ENCODE assay signal across 20 cellular contexts in the genomic region with DNA sequence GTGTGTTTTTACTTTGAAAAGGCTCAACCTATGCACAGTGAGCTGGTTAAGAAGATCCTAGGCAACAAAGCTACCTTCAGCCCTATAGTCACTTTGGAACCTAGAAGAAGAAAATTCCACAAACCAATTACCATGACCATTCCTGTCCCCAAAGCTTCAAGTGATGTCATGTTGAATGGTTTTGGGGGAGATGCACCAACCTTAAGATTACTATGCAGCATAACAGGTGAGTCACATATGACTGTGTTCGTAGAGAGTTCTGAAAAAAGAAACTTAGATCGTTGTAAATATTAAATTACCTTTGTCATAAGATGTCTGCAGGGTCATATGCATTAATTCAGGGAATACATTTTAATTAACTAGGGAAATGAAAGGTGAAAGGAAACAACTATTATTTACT.
"Had no signal": no experiment of that assay in that cellular context is flagged by ENCODE, and none has a peak within 500 bp of the region (broad histone marks: within the 10 kb centered on the region; RNA-seq: fewer than 3 reads in every experiment).

No MANE protein-coding gene starts in this region.

- H3K9me3 Mint-ChIP-seq: activated B cell treated with CpG ODN at 0.5 μM for 24 hours; activated naive CD4-positive, alpha-beta T cell treated with anti-CD3 and anti-CD28 coated beads for 36 hours; activated naive CD8-positive, alpha-beta T cell treated with anti-CD3 and anti-CD28 coated beads, Interleukin-2, amount 10 ng/mL, durations not matched to agents 7 days and 5 days; memory B cell; natural killer cell treated with Interleukin-12 subunit alpha and Interleukin-12 subunit beta and Interleukin-15 and Interleukin-18, amount 100 ng/mL, for 72 hours; T-cell; T-helper 2 cell treated with Interferon-gamma antibody and Interleukin-4, amounts not matched to agents 5 μg/mL and 100 μg/mL, for 36 hours had no signal

- ATAC-seq: activated CD4-positive, alpha-beta T cell treated with anti-CD3 and anti-CD28 coated beads for 36 hours; natural killer cell treated with Interleukin-12 subunit alpha and Interleukin-12 subunit beta and Interleukin-15 and Interleukin-18, amount 100 ng/mL, for 72 hours; T-cell had no signal

- H3K27ac ChIP-seq: coronary artery, spleen, upper lobe of left lung had no signal

- DNase-seq: activated B cell treated with CpG ODN at 0.5 μM for 24 hours; activated CD4-positive, alpha-beta T cell treated with anti-CD3 and anti-CD28 coated beads for 36 hours; activated CD4-positive, alpha-beta T cell treated with anti-CD3 and anti-CD28 coated beads, Interleukin-2, amount 50 U/mL, for 4 hours; activated CD8-positive, alpha-beta memory T cell treated with anti-CD3 and anti-CD28 coated beads, Interleukin-2, amount 50 U/mL, for 48 hours; activated effector memory CD4-positive, alpha-beta T cell treated with Interleukin-2 at 50 U/mL for 16 hours; activated naive CD4-positive, alpha-beta T cell treated with anti-CD3 and anti-CD28 coated beads for 36 hours; activated naive CD8-positive, alpha-beta T cell treated with anti-CD3 and anti-CD28 coated beads, Interleukin-2, amount 10 ng/mL, durations not matched to agents 7 days and 5 days; activated T-cell treated with anti-CD3 and anti-CD28 coated beads, Interleukin-2, amount 50 U/mL, for 48 hours; amygdala; cerebellar nuclear complex; spleen; stimulated activated CD4-positive, alpha-beta T cell treated with anti-CD3 and anti-CD28 coated beads, Interleukin-4, amount 100 ng/mL, for 1 hour; stimulated activated naive CD4-positive, alpha-beta T cell treated with Interleukin-2 at 50 U/mL for 16 hours; T-cell; upper lobe of left lung had no signal

- H3K4me1 Mint-ChIP-seq: activated B cell treated with CpG ODN at 0.5 μM for 24 hours; activated CD4-positive, alpha-beta T cell treated with anti-CD3 and anti-CD28 coated beads for 36 hours; activated naive CD8-positive, alpha-beta T cell treated with anti-CD3 and anti-CD28 coated beads, Interleukin-2, amount 10 ng/mL, durations not matched to agents 7 days and 5 days; memory B cell; T-cell had no signal

- H3K27me3 Mint-ChIP-seq: activated B cell treated with CpG ODN at 0.5 μM for 24 hours; activated naive CD8-positive, alpha-beta T cell treated with anti-CD3 and anti-CD28 coated beads, Interleukin-2, amount 10 ng/mL, durations not matched to agents 7 days and 5 days; progenitor cell of endocrine pancreas had no signal

- H3K36me3 Mint-ChIP-seq: activated naive CD8-positive, alpha-beta T cell treated with anti-CD3 and anti-CD28 coated beads, Interleukin-2, amount 10 ng/mL, durations not matched to agents 7 days and 5 days; natural killer cell treated with Interleukin-12 subunit alpha and Interleukin-12 subunit beta and Interleukin-15 and Interleukin-18, amount 100 ng/mL, for 72 hours; T-cell had no signal

- H3K4me3 Mint-ChIP-seq: activated B cell treated with CpG ODN at 0.5 μM for 24 hours; activated CD4-positive, alpha-beta T cell treated with anti-CD3 and anti-CD28 coated beads for 36 hours; activated naive CD4-positive, alpha-beta T cell treated with anti-CD3 and anti-CD28 coated beads for 36 hours; activated naive CD8-positive, alpha-beta T cell treated with anti-CD3 and anti-CD28 coated beads, Interleukin-2, amount 10 ng/mL, durations not matched to agents 7 days and 5 days; memory B cell; natural killer cell treated with Interleukin-12 subunit alpha and Interleukin-12 subunit beta and Interleukin-15 and Interleukin-18, amount 100 ng/mL, for 72 hours; T-cell; T-helper 2 cell treated with Interferon-gamma antibody and Interleukin-4, amounts not matched to agents 5 μg/mL and 100 μg/mL, for 36 hours had no signal

- H3K27ac Mint-ChIP-seq: activated B cell treated with CpG ODN at 0.5 μM for 24 hours; activated CD4-positive, alpha-beta T cell treated with anti-CD3 and anti-CD28 coated beads for 36 hours; activated naive CD4-positive, alpha-beta T cell treated with anti-CD3 and anti-CD28 coated beads for 36 hours; activated naive CD8-positive, alpha-beta T cell treated with anti-CD3 and anti-CD28 coated beads, Interleukin-2, amount 10 ng/mL, durations not matched to agents 7 days and 5 days; memory B cell; natural killer cell treated with Interleukin-12 subunit alpha and Interleukin-12 subunit beta and Interleukin-15 and Interleukin-18, amount 100 ng/mL, for 72 hours; progenitor cell of endocrine pancreas; T-cell; T-helper 2 cell treated with Interferon-gamma antibody and Interleukin-4, amounts not matched to agents 5 μg/mL and 100 μg/mL, for 36 hours had no signal
